9 cellular contexts compared by ENCODE assay signal in genomic region chr1:84122780-84123382, GRCh38. TPM values are rescaled to one million over a fixed set of nuclear protein-coding genes. Genes with fewer than 3 reads are reported as not detected.
DNase-seq lines count a peak whose midpoint lies in the region; ATAC-seq and TF ChIP-seq lines count a peak whose summit lies in the region.
"Had no signal": no experiment of that assay in that cellular context is flagged by ENCODE, and none has a peak within 500 bp of the region (broad histone marks: within the 10 kb centered on the region; RNA-seq: fewer than 3 reads in every experiment).

No MANE protein-coding gene starts in this region.

- H3K36me3 ChIP-seq in esophagus squamous epithelium: no peaks in the 10 kb centered on the region

- peaks cover 5% of the 10 kb centered on the region for H3K4me1 Mint-ChIP-seq in activated CD8-positive, alpha-beta T cell treated with anti-CD3 and anti-CD28 coated beads for 36 hours (ENCODE audit: low read depth)

- TF ChIP-seq POLR2A in esophagus squamous epithelium (IDR thresholded peaks at IDR 0.05): no peak

- intact Hi-C loops in activated CD8-positive, alpha-beta T cell treated with anti-CD3 and anti-CD28 coated beads for 36 hours (cut with micrococcal nuclease): loop anchor here (2.0 kb wide), 1 partner anchor 192 kb away; no protein-coding TSS in a partner anchor
- intact Hi-C loops in esophagus squamous epithelium (cut with DNase I): loop anchor here (5.0 kb wide), 1 partner anchor 191 kb away; no protein-coding TSS in a partner anchor

- POLR2A ChIA-PET in activated CD8-positive, alpha-beta T cell treated with anti-CD3 and anti-CD28 coated beads for 36 hours (lab: Charles Lee): no interaction called here

- H3K27me3 ChIP-seq in esophagus squamous epithelium: no peaks in the 10 kb centered on the region

- no peak overlapping the region for H3K27ac ChIP-seq in esophagus squamous epithelium
- H3K27ac ChIP-seq: epithelial cell of prostate had no signal

- H3K27me3 Mint-ChIP-seq in activated CD8-positive, alpha-beta T cell treated with anti-CD3 and anti-CD28 coated beads for 36 hours: no peaks in the 10 kb centered on the region

- H3K9me3 ChIP-seq in esophagus squamous epithelium: no peaks in the 10 kb centered on the region

- ATAC-seq in HG02885 (IDR thresholded peaks at IDR 0.05; ENCODE audit: poor library complexity, unreplicated experiment): peak; percentile 78
- ATAC-seq in activated CD8-positive, alpha-beta T cell treated with anti-CD3 and anti-CD28 coated beads for 36 hours: peak; percentile 53
- no peak for ATAC-seq in omental fat pad (ENCODE audit: low FRiP score)

- no peak overlapping the region for H3K27ac Mint-ChIP-seq in activated CD8-positive, alpha-beta T cell treated with anti-CD3 and anti-CD28 coated beads for 36 hours

- H3K4me1 ChIP-seq in esophagus squamous epithelium: no peaks in the 10 kb centered on the region

- no peaks in the 10 kb centered on the region for H3K9me3 Mint-ChIP-seq in activated CD8-positive, alpha-beta T cell treated with anti-CD3 and anti-CD28 coated beads for 36 hours

- H3K4me3 Mint-ChIP-seq in activated CD8-positive, alpha-beta T cell treated with anti-CD3 and anti-CD28 coated beads for 36 hours: no peak overlapping the region

- peak; percentile 68 for DNase-seq in NCI-H82 (lab: John Stamatoyannopoulos, UW)
- no peak for DNase-seq in NCI-H82 treated with DMSO at 0.1 percent for 48 hours (lab: John Stamatoyannopoulos, UW; ENCODE audit: unreplicated experiment)
- peak; percentile 36 for DNase-seq in NCI-H446 treated with DMSO at 0.1 percent for 48 hours (lab: John Stamatoyannopoulos, UW)
- DNase-seq in activated CD8-positive, alpha-beta T cell treated with anti-CD3 and anti-CD28 coated beads for 36 hours: peak; percentile 82
- no peak for DNase-seq in esophagus squamous epithelium (lab: John Stamatoyannopoulos, UW)
- peak; percentile 31 for DNase-seq in omental fat pad (ENCODE audit: low spot score)
- no peak for DNase-seq in germinal center (ENCODE audit: low spot score)

- no peaks in the 10 kb centered on the region for H3K36me3 Mint-ChIP-seq in activated CD8-positive, alpha-beta T cell treated with anti-CD3 and anti-CD28 coated beads for 36 hours (ENCODE audit: low read depth)

- peak; percentile 77 for TF ChIP-seq CTCF in activated CD8-positive, alpha-beta T cell treated with anti-CD3 and anti-CD28 coated beads for 36 hours (IDR thresholded peaks at IDR 0.05)
- TF ChIP-seq CTCF in esophagus squamous epithelium (IDR thresholded peaks at IDR 0.05) (peak in 5 of 6 experiments; percentile 50 to 73 (median 60)), omental fat pad (IDR thresholded peaks at IDR 0.05) (no peak)

- CTCF ChIA-PET in activated CD8-positive, alpha-beta T cell treated with anti-CD3 and anti-CD28 coated beads for 36 hours (lab: Charles Lee): interaction anchor here (0.7 to 2.9 kb wide), 14 partner anchors 9 to 311 kb away, joined by 3 to 35 read pairs (median 4); no protein-coding TSS in a partner anchor

- no peak overlapping the region for H3K4me3 ChIP-seq in esophagus squamous epithelium

- 2 to 3% methylated on average over 2 of the region's 2 CpGs for WGBS in esophagus squamous epithelium, 2 donors

RNA-seq across cellular contexts. Expression of gene PRKACB, which starts 21.2 kb away (rescaled TPM):
- total RNA-seq in activated CD8-positive, alpha-beta T cell treated with anti-CD3 and anti-CD28 coated beads for 36 hours: 10 to 100 TPM; 39.9 to 44.7 TPM
- total RNA-seq in esophagus squamous epithelium (10 to 100 TPM in 2 of 4 donors, 1 to 10 TPM in 2; 3.7 to 18.3 (median 11.3) TPM), omental fat pad (10 to 100 TPM; 18.7 to 23.5 (median 21.2) TPM)

Comparison
In these comparisons a context has a peak if more than half of its experiments do, and no peak if none do; other contexts are left out.
1. DNase-seq: peak in NCI-H82 (single experiment), NCI-H446 treated with DMSO at 0.1 percent for 48 hours (single experiment), activated CD8-positive, alpha-beta T cell treated with anti-CD3 and anti-CD28 coated beads for 36 hours (single experiment) and omental fat pad (single experiment); none in NCI-H82 treated with DMSO at 0.1 percent for 48 hours (single experiment), esophagus squamous epithelium (single experiment) and germinal center (single experiment).
2. CTCF ChIP-seq: peak in activated CD8-positive, alpha-beta T cell treated with anti-CD3 and anti-CD28 coated beads for 36 hours (single experiment) and esophagus squamous epithelium (5 of 6); none in omental fat pad (0 of 3).